In genomic region chr16:22648941-22649340, GRCh38 we compare ENCODE assay signal across 29 cellular contexts.
"Had no signal": no experiment of that assay in that cellular context is flagged by ENCODE, and none has a peak within 500 bp of the region (broad histone marks: within the 10 kb centered on the region; RNA-seq: fewer than 3 reads in every experiment).

No MANE protein-coding gene starts in this region.

- H3K27me3 ChIP-seq: neural progenitor cell, ovary had no signal

- H3K9me3 Mint-ChIP-seq: natural killer cell; nephron progenitor cell; neural progenitor cell; stimulated activated naive B cell treated with anti-CD40 and anti-IgM and Interleukin-4, amounts not matched to agents 10 μg/mL and 1 μg/mL and 100 μg/mL, for 72 hours had no signal

- H3K27ac Mint-ChIP-seq: natural killer cell; nephron progenitor cell; neural progenitor cell; progenitor cell of endocrine pancreas; stimulated activated naive B cell treated with anti-CD40 and anti-IgM and Interleukin-4, amounts not matched to agents 10 μg/mL and 1 μg/mL and 100 μg/mL, for 72 hours had no signal

- DNase-seq: hippocampal formation; kidney; left colon; left lung; lower lobe of right lung; mammary epithelial cell; mesenchymal stem cell; natural killer cell; nephron progenitor cell; occipital lobe; ovary; stimulated activated CD4-positive, alpha-beta T cell treated with anti-CD3 and anti-CD28 coated beads, Interleukin-1b, Interleukin-23, amount 100 ng/mL, for 48 hours; stimulated activated CD4-positive, alpha-beta T cell treated with anti-CD3 and anti-CD28 coated beads, Interleukin-2, amount 100 ng/mL, for 48 hours; stimulated activated CD4-positive, alpha-beta T cell treated with anti-CD3 and anti-CD28 coated beads, Interleukin-4, amount 100 ng/mL, for 4 hours; stimulated activated CD8-positive, alpha-beta memory T cell treated with anti-CD3 and anti-CD28 coated beads, Interleukin-4, amount 100 ng/mL, for 48 hours; stimulated activated naive B cell treated with anti-CD40 and anti-IgM and Interleukin-4, amounts not matched to agents 10 μg/mL and 1 μg/mL and 100 μg/mL, for 72 hours; stimulated activated naive CD8-positive, alpha-beta T cell treated with anti-CD3 and anti-CD28 coated beads, Interleukin-15, Interleukin-2, amounts not matched to agents 100 U/mL and 50 U/mL, for 24 hours; stomach; tibial artery; trophoblast cell; upper lobe of right lung had no signal

- H3K27ac ChIP-seq: left lung, lower lobe of right lung, neural progenitor cell, neutrophil, ovary, right atrium auricular region, right lobe of liver, stomach, thoracic aorta, tibial artery, upper lobe of right lung had no signal

- H3K9ac ChIP-seq: neural progenitor cell had no signal

- H3K4me2 ChIP-seq: neural progenitor cell, smooth muscle cell had no signal

- H2AFZ ChIP-seq: neural progenitor cell had no signal

- H3K36me3 Mint-ChIP-seq: natural killer cell; neural progenitor cell; stimulated activated naive B cell treated with anti-CD40 and anti-IgM and Interleukin-4, amounts not matched to agents 10 μg/mL and 1 μg/mL and 100 μg/mL, for 72 hours had no signal

- H3K4me1 Mint-ChIP-seq: natural killer cell; nephron progenitor cell; neural progenitor cell; stimulated activated naive B cell treated with anti-CD40 and anti-IgM and Interleukin-4, amounts not matched to agents 10 μg/mL and 1 μg/mL and 100 μg/mL, for 72 hours had no signal

- ATAC-seq: left colon; left lung; lower lobe of right lung; natural killer cell; right lobe of liver; stimulated activated naive B cell treated with anti-CD40 and anti-IgM and Interleukin-4, amounts not matched to agents 10 μg/mL and 1 μg/mL and 100 μg/mL, for 72 hours; stimulated activated naive CD8-positive, alpha-beta T cell treated with anti-CD3 and anti-CD28 coated beads, Interleukin-15, Interleukin-2, amounts not matched to agents 100 U/mL and 50 U/mL, for 24 hours; upper lobe of right lung had no signal

- H3K4me3 ChIP-seq: left lung, lower lobe of right lung, neural progenitor cell, ovary, right atrium auricular region, right lobe of liver, smooth muscle cell, stomach, thoracic aorta, tibial artery, upper lobe of right lung had no signal

- H3K36me3 ChIP-seq: left lung, lower lobe of right lung, neural progenitor cell, neutrophil, ovary, right atrium auricular region, right lobe of liver, stomach, thoracic aorta, tibial artery, upper lobe of right lung had no signal

- H3K4me1 ChIP-seq: left lung, lower lobe of right lung, neural progenitor cell, right atrium auricular region, right lobe of liver, stomach, tibial artery, upper lobe of right lung had no signal

- H3K9me3 ChIP-seq: left lung, lower lobe of right lung, neutrophil, ovary, right atrium auricular region, right lobe of liver, stomach, thoracic aorta, upper lobe of right lung had no signal

- FAIRE-seq: kidney, urothelium cell line had no signal

- H3K27me3 Mint-ChIP-seq: progenitor cell of endocrine pancreas had no signal

- H3K4me3 Mint-ChIP-seq: natural killer cell; nephron progenitor cell; neural progenitor cell; stimulated activated naive B cell treated with anti-CD40 and anti-IgM and Interleukin-4, amounts not matched to agents 10 μg/mL and 1 μg/mL and 100 μg/mL, for 72 hours had no signal
